14 cellular contexts compared by ENCODE assay signal in the genomic region with DNA sequence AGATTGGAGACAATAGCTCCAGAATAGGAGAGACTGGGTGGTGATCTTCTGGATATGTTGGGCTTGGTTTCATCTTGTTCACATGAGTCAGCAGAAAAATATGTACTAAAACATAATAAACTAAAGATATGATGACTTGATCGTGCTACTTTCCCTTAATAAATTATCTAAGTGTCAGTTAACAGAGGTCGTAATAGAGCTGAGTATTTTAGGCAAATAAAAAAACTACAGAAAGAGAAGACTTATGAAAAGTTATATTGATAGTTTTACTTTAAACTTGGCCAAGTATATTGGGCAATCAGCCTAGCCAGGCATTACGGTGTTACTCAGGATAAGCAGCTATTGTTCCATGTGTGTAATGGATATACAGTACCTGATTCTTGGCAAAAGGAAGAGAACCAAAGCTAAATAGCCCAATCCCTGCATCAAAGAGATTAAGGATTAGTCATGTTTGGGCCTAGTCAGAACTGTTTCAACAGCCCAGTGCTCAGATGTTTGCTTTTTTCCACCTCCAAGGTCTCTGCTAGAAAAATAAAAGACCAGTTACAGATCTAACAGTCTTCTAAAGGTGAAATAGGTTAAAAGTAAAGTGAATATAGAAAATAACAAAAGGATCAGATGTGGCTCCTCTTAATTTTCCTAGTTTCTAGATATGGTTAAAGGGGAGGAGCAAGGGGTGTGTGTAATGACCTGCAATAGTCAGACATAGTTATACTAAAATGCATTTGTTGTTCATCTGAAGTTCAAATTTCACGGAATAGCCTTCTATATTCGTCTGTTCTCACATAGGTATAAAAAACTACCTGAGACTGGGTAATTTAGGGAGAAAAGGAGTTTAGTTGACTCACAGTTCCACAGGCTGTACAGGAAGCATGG.
DNase-seq lines count a peak whose midpoint lies in the region; ATAC-seq and TF ChIP-seq lines count a peak whose summit lies in the region.
"Had no signal": no experiment of that assay in that cellular context is flagged by ENCODE, and none has a peak within 500 bp of the region (broad histone marks: within the 10 kb centered on the region; RNA-seq: fewer than 3 reads in every experiment).

No MANE protein-coding gene starts in this region.

- peaks cover 35% of the 10 kb centered on the region for H3K4me1 ChIP-seq in RWPE2 (ENCODE audit: insufficient read depth, poor library complexity, severe bottlenecking)
- H3K4me1 ChIP-seq: parathyroid adenoma had no signal

- ATAC-seq in RWPE2 (ENCODE audit: low read depth) (peak; percentile 98), HG03139 (IDR thresholded peaks at IDR 0.05; ENCODE audit: unreplicated experiment) (no peak)
- ATAC-seq: activated CD8-positive, alpha-beta memory T cell treated with anti-CD3 and anti-CD28 coated beads, Interleukin-2, amount 10 ng/mL, durations not matched to agents 7 days and 5 days; GM12878 had no signal

- DNase-seq in ELR (ENCODE audit: low read depth) (peak; percentile 55), RWPE2 (ENCODE audit: low spot score) (no peak), epithelial cell of proximal tubule (ENCODE audit: low read depth) (peak; percentile 59), osteocyte (ENCODE audit: extremely low spot score, unreplicated experiment) (no peak), DMS 273 treated with DMSO at 0.1 percent for 48 hours (lab: John Stamatoyannopoulos, UW) (no peak), putamen (ENCODE audit: low spot score) (no peak)
- DNase-seq in activated CD4-positive, alpha-beta T cell treated with anti-CD3 and anti-CD28 coated beads, Interleukin-2, amount 50 U/mL, for 1 hour = no peak
- DNase-seq: activated CD8-positive, alpha-beta memory T cell treated with anti-CD3 and anti-CD28 coated beads, Interleukin-2, amount 10 ng/mL, durations not matched to agents 7 days and 5 days; CD8-positive, alpha-beta memory T cell; NCI-H146; substantia nigra had no signal

- TF ChIP-seq CTCF in RWPE2 (IDR thresholded peaks at IDR 0.05; ENCODE audit: poor library complexity, severe bottlenecking) (no peak), epithelial cell of proximal tubule (conservative IDR thresholded peaks at IDR 0.05; ENCODE audit: low read depth, low read length) (no peak), osteocyte (IDR thresholded peaks at IDR 0.05) (no peak)

- H3K27ac ChIP-seq in RWPE2 (ENCODE audit: poor library complexity, severe bottlenecking) = peak overlapping the region; percentile 99
- H3K27ac ChIP-seq: parathyroid adenoma had no signal

- no peak overlapping the region for H3K4me3 Mint-ChIP-seq in osteocyte (ENCODE audit: unreplicated experiment)
- H3K4me3 Mint-ChIP-seq: activated CD8-positive, alpha-beta memory T cell treated with anti-CD3 and anti-CD28 coated beads, Interleukin-2, amount 10 ng/mL, durations not matched to agents 7 days and 5 days; CD8-positive, alpha-beta memory T cell had no signal

- H3K4me3 ChIP-seq in RWPE2 (ENCODE audit: severe bottlenecking) (no peak overlapping the region), epithelial cell of proximal tubule (ENCODE audit: low read depth, low read length) (no peak overlapping the region)
- H3K4me3 ChIP-seq: GM12878 had no signal

- no peaks in the 10 kb centered on the region for H3K36me3 Mint-ChIP-seq in osteocyte (ENCODE audit: unreplicated experiment)
- H3K36me3 Mint-ChIP-seq: activated CD8-positive, alpha-beta memory T cell treated with anti-CD3 and anti-CD28 coated beads, Interleukin-2, amount 10 ng/mL, durations not matched to agents 7 days and 5 days; CD8-positive, alpha-beta memory T cell had no signal

- peak overlapping the region; percentile 75 for H3K27ac Mint-ChIP-seq in osteocyte (ENCODE audit: unreplicated experiment)
- H3K27ac Mint-ChIP-seq: activated CD8-positive, alpha-beta memory T cell treated with anti-CD3 and anti-CD28 coated beads, Interleukin-2, amount 10 ng/mL, durations not matched to agents 7 days and 5 days had no signal

- H3K27me3 Mint-ChIP-seq in osteocyte (ENCODE audit: unreplicated experiment) = no peaks in the 10 kb centered on the region
- H3K27me3 Mint-ChIP-seq: activated CD8-positive, alpha-beta memory T cell treated with anti-CD3 and anti-CD28 coated beads, Interleukin-2, amount 10 ng/mL, durations not matched to agents 7 days and 5 days; CD8-positive, alpha-beta memory T cell had no signal

- peaks cover 2% of the 10 kb centered on the region for H3K9me3 ChIP-seq in RWPE2 (ENCODE audit: severe bottlenecking)

- H3K9me3 Mint-ChIP-seq in osteocyte (ENCODE audit: unreplicated experiment) = no peaks in the 10 kb centered on the region

- peaks cover 9% of the 10 kb centered on the region for H3K4me1 Mint-ChIP-seq in osteocyte (ENCODE audit: unreplicated experiment)
- H3K4me1 Mint-ChIP-seq: activated CD8-positive, alpha-beta memory T cell treated with anti-CD3 and anti-CD28 coated beads, Interleukin-2, amount 10 ng/mL, durations not matched to agents 7 days and 5 days; CD8-positive, alpha-beta memory T cell had no signal

- H3K27me3 ChIP-seq in RWPE2 (ENCODE audit: insufficient read depth, poor library complexity, severe bottlenecking) = no peaks in the 10 kb centered on the region

- no peaks in the 10 kb centered on the region for H3K36me3 ChIP-seq in RWPE2 (ENCODE audit: low read depth)

Comparison
In these comparisons a context has a peak if more than half of its experiments do, and no peak if none do; other contexts are left out.
1. DNase-seq: peak in ELR (single experiment) and epithelial cell of proximal tubule (single experiment); none in RWPE2 (single experiment), osteocyte (single experiment), DMS 273 treated with DMSO at 0.1 percent for 48 hours (single experiment), putamen (single experiment) and activated CD4-positive, alpha-beta T cell treated with anti-CD3 and anti-CD28 coated beads, Interleukin-2, amount 50 U/mL, for 1 hour (single experiment).